In the genomic region with DNA sequence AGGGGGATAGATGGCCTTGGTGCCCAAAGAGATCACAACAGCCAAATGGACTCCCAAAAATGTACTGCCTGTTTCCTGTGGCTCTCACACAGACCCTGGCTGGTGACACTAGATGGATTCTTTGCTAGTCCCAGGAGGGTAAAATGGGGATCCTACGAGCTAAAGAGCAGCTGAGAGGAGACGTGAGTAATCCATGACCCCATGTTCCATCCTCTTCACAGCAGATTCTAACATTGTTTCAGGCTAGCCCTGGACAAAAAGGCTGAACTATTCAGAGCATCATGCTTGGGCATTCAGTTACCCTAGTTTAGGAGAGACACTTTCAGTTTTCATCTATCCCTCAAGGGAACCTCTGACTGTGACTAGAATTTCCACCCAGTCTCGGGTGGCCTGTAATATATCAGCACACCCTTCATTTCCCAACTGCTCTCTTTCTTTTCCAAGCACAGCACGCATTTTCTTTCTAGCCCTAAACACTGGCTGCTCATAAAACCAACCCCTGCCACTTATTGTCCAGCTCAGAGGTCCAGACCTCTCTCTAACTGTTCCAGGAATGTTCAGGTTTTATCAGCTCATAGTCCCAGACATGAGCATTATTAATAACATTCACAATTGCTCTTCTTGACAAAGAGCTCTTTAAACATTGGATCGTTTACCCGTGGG, we compare ENCODE assay signal across 17 cellular contexts. TPM values are rescaled to one million over a fixed set of nuclear protein-coding genes. Genes with fewer than 3 reads are reported as not detected.
A peak's percentile ranks its signal among the peaks of the same experiment; 100 is the strongest.
DNase-seq lines count a peak whose midpoint lies in the region; ATAC-seq, FAIRE-seq and TF ChIP-seq lines count a peak whose summit lies in the region.
"Had no signal": no experiment of that assay in that cellular context is flagged by ENCODE, and none has a peak within 500 bp of the region (broad histone marks: within the 10 kb centered on the region; RNA-seq: fewer than 3 reads in every experiment).

No MANE protein-coding gene starts in this region.

- H3K4me3 Mint-ChIP-seq in progenitor cell of endocrine pancreas (ENCODE audit: low read depth), result no peak overlapping the region
- H3K4me3 Mint-ChIP-seq: CD14-positive monocyte had no signal

- H3K27ac Mint-ChIP-seq in progenitor cell of endocrine pancreas, result peak overlapping the region; percentile 73
- H3K27ac Mint-ChIP-seq: CD14-positive monocyte had no signal

- TF ChIP-seq CTCF in NB4 (IDR thresholded peaks at IDR 0.05; ENCODE audit: low read depth, low read length) (no peak), progenitor cell of endocrine pancreas (IDR thresholded peaks at IDR 0.05; ENCODE audit: unreplicated experiment) (no peak)

- no peak for ATAC-seq in left ventricle myocardium superior
- no peak for ATAC-seq in HG03108 (IDR thresholded peaks at IDR 0.05; ENCODE audit: unreplicated experiment)
- ATAC-seq in GM21723 (IDR thresholded peaks at IDR 0.05; ENCODE audit: unreplicated experiment), result no peak

- H3K4me3 ChIP-seq in NB4 (ENCODE audit: low read depth, low read length), result no peak overlapping the region
- H3K4me3 ChIP-seq: PC-9, SJSA1 had no signal

- FAIRE-seq in urothelium cell line (lab: Jason Lieb, UNC), result peak; percentile 13

- H3K36me3 Mint-ChIP-seq in progenitor cell of endocrine pancreas (ENCODE audit: insufficient read depth), result no peaks in the 10 kb centered on the region
- H3K36me3 Mint-ChIP-seq: CD14-positive monocyte had no signal

- H3K27me3 Mint-ChIP-seq in progenitor cell of endocrine pancreas, result no peaks in the 10 kb centered on the region

- H3K4me1 Mint-ChIP-seq in progenitor cell of endocrine pancreas (ENCODE audit: low read depth), result peaks cover 26% of the 10 kb centered on the region
- H3K4me1 Mint-ChIP-seq: CD14-positive monocyte had no signal

- no peak for TF ChIP-seq POLR2A in NB4 (IDR thresholded peaks at IDR 0.05; ENCODE audit: extremely low read depth, insufficient read length)

- DNase-seq in NB4 (ENCODE audit: low read depth) (peak; percentile 14), left kidney (ENCODE audit: low read depth, low spot score) (peak; percentile 16), progenitor cell of endocrine pancreas (ENCODE audit: low spot score, unreplicated experiment) (no peak), urothelium cell line (ENCODE audit: low spot score) (no peak), left ventricle myocardium superior (no peak)
- DNase-seq: DMS53, HCEC 1CT, KBM-7, NCI-H1048, NCI-H1436 treated with DMSO at 0.1 percent for 48 hours, NCI-H2081 treated with DMSO at 0.1 percent for 48 hours, NCI-H510A, PC-9 had no signal

- intact Hi-C loops in left ventricle myocardium superior (cut with micrococcal nuclease), result no loop called here

- H3K9me3 Mint-ChIP-seq in progenitor cell of endocrine pancreas (ENCODE audit: low read depth), result peaks cover 1% of the 10 kb centered on the region

RNA-seq across cellular contexts. Expression of gene SLC22A1, which starts 48.5 kb away (rescaled TPM):
- total RNA-seq in progenitor cell of endocrine pancreas, result 2.4 and 3.0 TPM in 2 replicates
- total RNA-seq in left ventricle myocardium superior, result 0.17 TPM
- total RNA-seq: PC-9, SJSA1 had no signal

Comparison
In these comparisons a context has a peak if more than half of its experiments do, and no peak if none do; other contexts are left out.
1. DNase-seq: peak in NB4 (single experiment) and left kidney (single experiment); none in progenitor cell of endocrine pancreas (single experiment), urothelium cell line (single experiment) and left ventricle myocardium superior (single experiment).